ENCODE assay signal across 7 cellular contexts in the genomic region with DNA sequence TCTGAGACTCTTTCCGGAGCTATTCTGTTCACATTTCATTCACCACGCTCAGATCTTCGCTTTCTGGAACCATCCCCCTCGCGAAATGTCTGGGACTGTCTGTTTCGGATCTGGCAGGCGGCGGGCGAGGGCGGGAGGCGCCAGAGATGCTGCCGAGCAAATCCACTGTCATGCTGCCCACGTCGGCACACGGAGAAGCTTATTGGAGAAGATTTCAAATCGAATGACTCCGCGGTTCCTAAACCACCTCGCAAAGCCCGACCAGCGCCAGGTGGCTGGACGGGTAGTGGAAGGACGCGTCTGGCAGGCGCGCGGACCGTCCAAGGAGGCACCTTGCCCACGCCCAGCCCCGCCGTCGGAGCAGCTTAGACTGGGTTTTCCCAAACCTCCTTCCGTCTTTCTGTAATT. TPM values are rescaled to one million over a fixed set of nuclear protein-coding genes. Genes with fewer than 3 reads are reported as not detected.
DNase-seq lines count a peak whose midpoint lies in the region; ATAC-seq, FAIRE-seq and TF ChIP-seq lines count a peak whose summit lies in the region.

No MANE protein-coding gene starts in this region.

- peak; percentile 40 for ATAC-seq in esophagus mucosa
- no peak for ATAC-seq in stimulated activated naive B cell treated with anti-CD40 and anti-IgM and Interleukin-4, amounts not matched to agents 10 μg/mL and 1 μg/mL and 100 μg/mL, for 72 hours (replicated peaks)
- ATAC-seq in GM21390 (IDR thresholded peaks at IDR 0.05; ENCODE audit: unreplicated experiment) = no peak

- peak overlapping the region; percentile 88 for H3K27ac Mint-ChIP-seq in stimulated activated naive B cell treated with anti-CD40 and anti-IgM and Interleukin-4, amounts not matched to agents 10 μg/mL and 1 μg/mL and 100 μg/mL, for 72 hours

- H3K36me3 Mint-ChIP-seq in stimulated activated naive B cell treated with anti-CD40 and anti-IgM and Interleukin-4, amounts not matched to agents 10 μg/mL and 1 μg/mL and 100 μg/mL, for 72 hours = no peaks in the 10 kb centered on the region

- peaks cover 28 to 41% of the 10 kb centered on the region in 2 donors for H3K4me1 Mint-ChIP-seq in stimulated activated naive B cell treated with anti-CD40 and anti-IgM and Interleukin-4, amounts not matched to agents 10 μg/mL and 1 μg/mL and 100 μg/mL, for 72 hours

- H3K27me3 Mint-ChIP-seq in stimulated activated naive B cell treated with anti-CD40 and anti-IgM and Interleukin-4, amounts not matched to agents 10 μg/mL and 1 μg/mL and 100 μg/mL, for 72 hours = peaks cover 0 to under 1% of the 10 kb centered on the region in 2 donors

- DNase-seq in GM12892 (ENCODE audit: insufficient read length) = no peak
- DNase-seq in NCI-H2171 (lab: John Stamatoyannopoulos, UW) = peak; percentile 8
- peak; percentile 52 for DNase-seq in activated T-cell treated with anti-CD3 and anti-CD28 coated beads for 24 hours (ENCODE audit: low read depth)
- DNase-seq in mucosa of gallbladder (ENCODE audit: low spot score) = peak; percentile 44
- DNase-seq in stimulated activated naive B cell treated with anti-CD40 and anti-IgM and Interleukin-4, amounts not matched to agents 10 μg/mL and 1 μg/mL and 100 μg/mL, for 72 hours = peak; percentile 45

- peak overlapping the region; percentile 95 for H3K4me3 Mint-ChIP-seq in stimulated activated naive B cell treated with anti-CD40 and anti-IgM and Interleukin-4, amounts not matched to agents 10 μg/mL and 1 μg/mL and 100 μg/mL, for 72 hours

- H3K9me3 Mint-ChIP-seq in stimulated activated naive B cell treated with anti-CD40 and anti-IgM and Interleukin-4, amounts not matched to agents 10 μg/mL and 1 μg/mL and 100 μg/mL, for 72 hours = no peaks in the 10 kb centered on the region

- no peak for TF ChIP-seq POLR2A in GM12892 (IDR thresholded peaks at IDR 0.05; ENCODE audit: low read depth, low read length)

- FAIRE-seq in GM12892 (lab: Jason Lieb, UNC) = peak; percentile 48

RNA-seq across cellular contexts. Expression of gene OSBPL3, which starts 1.6 kb away (rescaled TPM):
- polyA plus RNA-seq in GM12892 (2012; ENCODE audit: missing spikeins) = 21.6 TPM
- total RNA-seq in esophagus mucosa (16.1 TPM), mucosa of gallbladder (20.5 TPM)
